Comparison of ENCODE assay signal across 22 cellular contexts in genomic region chr3:178152010-178152409, GRCh38.
DNase-seq lines count a peak whose midpoint lies in the region; ATAC-seq, FAIRE-seq and TF ChIP-seq lines count a peak whose summit lies in the region.
"Had no signal": no experiment of that assay in that cellular context is flagged by ENCODE, and none has a peak within 500 bp of the region (broad histone marks: within the 10 kb centered on the region; RNA-seq: fewer than 3 reads in every experiment).

No MANE protein-coding gene starts in this region.

- no peak overlapping the region for H3K4ac ChIP-seq in H9 (ENCODE audit: low read depth, low read length)

- no peak overlapping the region for H3T11ph ChIP-seq in H9 (ENCODE audit: low read length)

- no peaks in the 10 kb centered on the region for H3K36me3 Mint-ChIP-seq in H9 (ENCODE audit: insufficient read depth in 1 of 3, low read depth in 3 of 3)
- H3K36me3 Mint-ChIP-seq: CD4-positive, CD25-positive, alpha-beta regulatory T cell had no signal

- no peaks in the 10 kb centered on the region for H3K79me2 ChIP-seq in H9 (ENCODE audit: insufficient read depth, low read length)

- H3K4me2 ChIP-seq in A549 = no peak overlapping the region
- no peak overlapping the region for H3K4me2 ChIP-seq in H9 (ENCODE audit: insufficient read depth, insufficient read length, low read length)

- H3K4me3 ChIP-seq in A549 (no peak overlapping the region), body of pancreas (no peak overlapping the region)
- H3K4me3 ChIP-seq: GM12878, heart right ventricle, sigmoid colon, tibial artery had no signal

- TF ChIP-seq RAD21 in A549 (conservative IDR thresholded peaks at IDR 0.05 in 1 of 2, IDR thresholded peaks at IDR 0.05 in 1 of 2) = peak; percentile 21 to 27; a peak in 2 of 5 replicates

- H3K27me3 ChIP-seq in H9 (ENCODE audit: insufficient read depth, low read length) = no peaks in the 10 kb centered on the region
- no peaks in the 10 kb centered on the region for H3K27me3 ChIP-seq in body of pancreas
- H3K27me3 ChIP-seq: heart right ventricle, sigmoid colon, tibial artery had no signal

- TF ChIP-seq CTCF in A549 (IDR thresholded peaks at IDR 0.05) (no peak), H9 (conservative IDR thresholded peaks at IDR 0.05) (no peak), body of pancreas (IDR thresholded peaks at IDR 0.05) (no peak)

- H3K4me1 Mint-ChIP-seq in H9 = peaks cover 2 to 6% of the 10 kb centered on the region in 2 experiments; a peak in 3 of 4 replicates

- no peak overlapping the region for H2BK120ac ChIP-seq in H9 (ENCODE audit: low read depth, low read length, poor library complexity, severe bottlenecking)

- no peaks in the 10 kb centered on the region for H3K36me3 ChIP-seq in body of pancreas (replicated peaks in 1 of 2; ENCODE audit: insufficient read depth in 1 of 2, low read depth in 2 of 2)
- H3K36me3 ChIP-seq: heart right ventricle, sigmoid colon, tibial artery, WERI-Rb-1 had no signal

- peak overlapping the region; percentile 32 for H2AFZ ChIP-seq in H9 (ENCODE audit: low read length)

- H2BK20ac ChIP-seq in H9 (ENCODE audit: low read depth, low read length, poor library complexity, severe bottlenecking) = no peak overlapping the region

- no peak overlapping the region for H3K14ac ChIP-seq in H9 (ENCODE audit: insufficient read depth, low read length)

- no peaks in the 10 kb centered on the region for H3K27me3 Mint-ChIP-seq in H9 (ENCODE audit: low read depth)

- CTCF ChIA-PET in A549 (lab: Yijun Ruan, JAX) = no interaction called here

- H2BK15ac ChIP-seq in H9 (ENCODE audit: low read depth, low read length) = no peak overlapping the region

- no peak for ATAC-seq in A549
- no peak for ATAC-seq in body of pancreas
- no peak for ATAC-seq in GM18907 (IDR thresholded peaks at IDR 0.05; ENCODE audit: unreplicated experiment)
- ATAC-seq in HG03045 (IDR thresholded peaks at IDR 0.05; ENCODE audit: unreplicated experiment) = no peak
- ATAC-seq: GM12878, heart right ventricle, Right ventricle myocardium inferior had no signal

- no peak overlapping the region for H2BK12ac ChIP-seq in H9 (ENCODE audit: insufficient read length, low read depth, low read length)

- H3K4me1 ChIP-seq in A549 (no peaks in the 10 kb centered on the region), H9 (ENCODE audit: insufficient read depth, low read length) (no peaks in the 10 kb centered on the region), body of pancreas (no peaks in the 10 kb centered on the region)
- H3K4me1 ChIP-seq: heart right ventricle, tibial artery had no signal

- no peak overlapping the region for H4K5ac ChIP-seq in H9 (ENCODE audit: insufficient read length, low read depth, low read length)

- H3K9ac ChIP-seq in H9 (ENCODE audit: extremely low read depth, insufficient read length, low read length) = no peak overlapping the region

- H3K27ac ChIP-seq in A549 (no peak overlapping the region), H9 (ENCODE audit: insufficient read length, low read depth, low read length) (no peak overlapping the region), body of pancreas (no peak overlapping the region)
- H3K27ac ChIP-seq: heart right ventricle, sigmoid colon, tibial artery, WERI-Rb-1 had no signal

- TF ChIP-seq POLR2A in A549 (IDR thresholded peaks at IDR 0.05; ENCODE audit: low read length) (no peak), body of pancreas (IDR thresholded peaks at IDR 0.05) (no peak)

- H4K8ac ChIP-seq in H9 (replicated peaks; ENCODE audit: insufficient read length, low read depth, low read length) = no peak overlapping the region

- H3K27ac Mint-ChIP-seq in H9 = 0 out of 7 replicates have a peak overlapping the region, but pooled peaks of 2 of the 3 experiments have one; percentile 11 to 19
- H3K27ac Mint-ChIP-seq: CD4-positive, CD25-positive, alpha-beta regulatory T cell had no signal

- no peak overlapping the region for H3K18ac ChIP-seq in H9 (ENCODE audit: insufficient read length, low read depth, low read length)

- WGBS in A549 (ENCODE audit: missing lambda C conversion rate) = 52% methylated on average over 3 of the region's 3 CpGs
- no CpG with 5 or more reads among the region's 3 CpGs for WGBS in H9 (ENCODE audit: extremely low coverage, insufficient read length, low lambda C conversion rate)
- WGBS in body of pancreas, 2 donors = 71 to 75% methylated on average over 3 of the region's 3 CpGs

- H3K4me3 Mint-ChIP-seq in H9 = no peak overlapping the region
- H3K4me3 Mint-ChIP-seq: CD4-positive, CD25-positive, alpha-beta regulatory T cell had no signal

- H2BK5ac ChIP-seq in H9 (ENCODE audit: insufficient read length, low read length) = no peak overlapping the region

- intact Hi-C loops in body of pancreas (cut with DNase I) = no loop called here

- no peak overlapping the region for H3K23ac ChIP-seq in H9 (ENCODE audit: insufficient read length, low read depth, low read length)

- DNase-seq in A549 (ENCODE audit: low read depth in 1 of 2, low spot score in 1 of 2) = peak in 1 of 2 experiments; percentile 0
- no peak for DNase-seq in H9
- DNase-seq in OCI-M1 (lab: John Stamatoyannopoulos, UW) = peak; percentile 2
- peak; percentile 2 for DNase-seq in globus pallidus (ENCODE audit: low spot score)
- DNase-seq in body of pancreas = no peak
- no peak for DNase-seq in activated CD4-positive, CD25-positive, alpha-beta regulatory T cell (lab: John Stamatoyannopoulos, UW)
- DNase-seq: activated CD4-positive, alpha-beta T cell treated with anti-CD3 and anti-CD28 coated beads, Interleukin-2, amount 50 U/mL, for 48 hours; activated T-cell treated with anti-CD3 and anti-CD28 coated beads for 4 hours; CD4-positive, CD25-positive, alpha-beta regulatory T cell; effector memory CD4-positive, alpha-beta T cell; heart right ventricle; NCI-H1417 treated with DMSO at 0.1 percent for 48 hours; NCI-H226; sigmoid colon; stimulated activated naive CD4-positive, alpha-beta T cell treated with Interleukin-2 at 50 U/mL for 16 hours; tibial artery; WERI-Rb-1 had no signal

- no peaks in the 10 kb centered on the region for H4K20me1 ChIP-seq in H9 (ENCODE audit: control insufficient read depth, insufficient read depth, insufficient read length)

- H3K23me2 ChIP-seq in H9 (ENCODE audit: insufficient read length, low read depth, low read length, poor library complexity, severe bottlenecking) = no peaks in the 10 kb centered on the region

- TF ChIP-seq EP300 in A549 (IDR thresholded peaks at IDR 0.05) = no peak

- H3K9me3 ChIP-seq in A549 (no peaks in the 10 kb centered on the region), H9 (ENCODE audit: control insufficient read depth, low read depth, low read length) (no peaks in the 10 kb centered on the region), body of pancreas (no peaks in the 10 kb centered on the region)
- H3K9me3 ChIP-seq: heart right ventricle, sigmoid colon, tibial artery had no signal

- FAIRE-seq in A549 (lab: Jason Lieb, UNC) = no peak
- FAIRE-seq: GM12878, HTR-8/SVneo had no signal

- POLR2A ChIA-PET in A549 (lab: Yijun Ruan, JAX) = no interaction called here

- H3K79me1 ChIP-seq in H9 (ENCODE audit: insufficient read depth, low read depth, low read length, poor library complexity, severe bottlenecking) = no peaks in the 10 kb centered on the region

- H2AK5ac ChIP-seq in H9 (ENCODE audit: insufficient read length, low read length) = no peak overlapping the region

- no peak overlapping the region for H4K91ac ChIP-seq in H9 (ENCODE audit: insufficient read length, low read depth, low read length)

- no peak overlapping the region for H3K56ac ChIP-seq in H9 (ENCODE audit: insufficient read length, low read depth, low read length)

- no peaks in the 10 kb centered on the region for H3K9me3 Mint-ChIP-seq in H9
- H3K9me3 Mint-ChIP-seq: CD4-positive, CD25-positive, alpha-beta regulatory T cell had no signal

TF ChIP-seq in A549, 52 proteins besides CTCF, POLR2A, EP300 and RAD21:
- no peak for TF ChIP-seq RFX5 (IDR thresholded peaks at IDR 0.05)
- no peak for TF ChIP-seq MAZ (IDR thresholded peaks at IDR 0.05; ENCODE audit: borderline replicate concordance, low read depth, low read length)

Comparison
In these comparisons a context has a peak if more than half of its experiments do, and no peak if none do; other contexts are left out.
1. DNase-seq: peak in OCI-M1 (single experiment) and globus pallidus (single experiment); none in H9 (single experiment), body of pancreas (0 of 4) and activated CD4-positive, CD25-positive, alpha-beta regulatory T cell (0 of 4).